In genomic region chr16:24729243-24729966, GRCh38 we compare ENCODE assay signal across 1 cellular context.
TF ChIP-seq lines count a peak whose summit lies in the region.

Gene TNRC6A, plus strand, starts transcription at chr16:24729651. Its CDS starts 191 bp downstream, at chr16:24729842.

TF ChIP-seq in WTC11, 78 proteins besides CTCF, POLR2A, EP300 and RAD21 (continued from another document):
- TF ChIP-seq AR (CRISPR knock-in tag; IDR thresholded peaks at IDR 0.05) (no peak), NFYB (CRISPR knock-in tag; conservative IDR thresholded peaks at IDR 0.05; ENCODE audit: low read depth) (no peak), ATF1 (CRISPR knock-in tag; IDR thresholded peaks at IDR 0.05) (no peak), ZSCAN18 (CRISPR knock-in tag; IDR thresholded peaks at IDR 0.05) (no peak), CREM (CRISPR knock-in tag; IDR thresholded peaks at IDR 0.05) (peak; percentile 57; the same call in 1 of the 2 replicates), ZBTB43 (CRISPR knock-in tag; IDR thresholded peaks at IDR 0.05) (no peak), SMAD4 (CRISPR knock-in tag; IDR thresholded peaks at IDR 0.05) (no peak), ZNF219 (CRISPR knock-in tag; IDR thresholded peaks at IDR 0.05; ENCODE audit: borderline replicate concordance) (no peak), NR2C2 (CRISPR knock-in tag; IDR thresholded peaks at IDR 0.05) (peak; percentile 98), E2F1 (CRISPR knock-in tag; IDR thresholded peaks at IDR 0.05) (no peak), NR1H2 (CRISPR knock-in tag; IDR thresholded peaks at IDR 0.05) (no peak), GTF2I (CRISPR knock-in tag; conservative IDR thresholded peaks at IDR 0.05) (no peak), TP53 (CRISPR knock-in tag; IDR thresholded peaks at IDR 0.05) (peak; percentile 30; the same call in 1 of the 2 replicates), ARID4B (CRISPR knock-in tag; IDR thresholded peaks at IDR 0.05; ENCODE audit: borderline replicate concordance) (peak; percentile 28; the same call in 1 of the 2 replicates), GRHL2 (CRISPR knock-in tag; IDR thresholded peaks at IDR 0.05; ENCODE audit: insufficient replicate concordance, severe bottlenecking) (no peak), HMGA2 (CRISPR knock-in tag; IDR thresholded peaks at IDR 0.05) (no peak), ZNF416 (CRISPR knock-in tag; IDR thresholded peaks at IDR 0.05) (no peak), MXD4 (CRISPR knock-in tag; IDR thresholded peaks at IDR 0.05; ENCODE audit: borderline replicate concordance) (no peak), PREB (CRISPR knock-in tag; IDR thresholded peaks at IDR 0.05; ENCODE audit: borderline replicate concordance) (no peak), USF1 (CRISPR knock-in tag; IDR thresholded peaks at IDR 0.05) (no peak), OVOL2 (CRISPR knock-in tag; IDR thresholded peaks at IDR 0.05; ENCODE audit: borderline replicate concordance) (no peak), MLX (CRISPR knock-in tag; IDR thresholded peaks at IDR 0.05) (no peak), ERG (CRISPR knock-in tag; IDR thresholded peaks at IDR 0.05) (no peak), ZNF423 (CRISPR knock-in tag; IDR thresholded peaks at IDR 0.05) (peak; percentile 23; the same call in 1 of the 2 replicates), STAT6 (CRISPR knock-in tag; conservative IDR thresholded peaks at IDR 0.05; ENCODE audit: low read depth) (no peak), RELA (CRISPR knock-in tag; IDR thresholded peaks at IDR 0.05; ENCODE audit: borderline replicate concordance) (no peak), ATF3 (CRISPR knock-in tag; conservative IDR thresholded peaks at IDR 0.05) (no peak), ZNF263 (CRISPR knock-in tag; IDR thresholded peaks at IDR 0.05; ENCODE audit: low read depth) (no peak), ESRRA (CRISPR knock-in tag; IDR thresholded peaks at IDR 0.05; ENCODE audit: borderline replicate concordance) (no peak), ZNF671 (CRISPR knock-in tag; IDR thresholded peaks at IDR 0.05) (no peak)
TF ChIP-seq in WTC11: peak in this region for 19.
